ENCODE assay signal across 8 cellular contexts in the genomic region with DNA sequence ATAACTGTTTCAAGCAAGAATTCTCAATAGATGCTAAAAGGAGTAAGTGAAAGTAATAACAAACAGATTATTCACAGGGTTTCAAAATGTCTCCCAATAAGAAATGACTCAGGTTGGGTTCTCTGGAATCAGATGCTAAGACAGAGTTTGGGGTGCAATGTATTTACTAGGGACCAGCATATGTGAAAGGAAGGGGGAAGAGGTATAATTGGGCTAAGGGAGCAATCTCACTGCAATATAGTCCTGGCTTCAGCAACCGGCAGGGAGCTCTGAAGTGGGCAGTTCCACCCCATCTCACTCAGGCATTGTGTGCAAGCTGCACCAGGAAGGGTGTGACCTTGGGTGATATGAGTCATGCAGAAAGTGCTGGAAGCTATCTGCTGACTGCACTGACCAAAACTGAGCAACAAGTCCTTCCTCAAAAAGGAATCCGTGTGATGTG. TPM values are rescaled to one million over a fixed set of nuclear protein-coding genes. Genes with fewer than 3 reads are reported as not detected.
DNase-seq lines count a peak whose midpoint lies in the region; ATAC-seq and TF ChIP-seq lines count a peak whose summit lies in the region.

No MANE protein-coding gene starts in this region.

- no peak for TF ChIP-seq CTCF in GM13976 (IDR thresholded peaks at IDR 0.05; ENCODE audit: borderline replicate concordance, control extremely low read depth, extremely low read depth, insufficient read depth, missing control alignments)

- ATAC-seq in HG02588 (IDR thresholded peaks at IDR 0.05; ENCODE audit: unreplicated experiment), result peak; percentile 98

- peak; percentile 57 for DNase-seq in GM13976 (ENCODE audit: low spot score)
- DNase-seq in NCI-H460 (ENCODE audit: extremely low read depth, low read depth), result peak; percentile 15
- DNase-seq in activated T-cell treated with anti-CD3 and anti-CD28 coated beads, Interleukin-2, amount 50 U/mL, for 48 hours, result peak; percentile 50 to 53
- DNase-seq in globus pallidus (ENCODE audit: low spot score), result peak; percentile 66
- peak; percentile 45 for DNase-seq in skeletal muscle cell (ENCODE audit: low read depth)
- no peak for DNase-seq in NCI-H524 (lab: John Stamatoyannopoulos, UW)
- DNase-seq in DMS79 treated with DMSO at 0.1 percent for 48 hours (lab: John Stamatoyannopoulos, UW), result no peak

- no peak overlapping the region for H3K4me3 ChIP-seq in skeletal muscle cell (ENCODE audit: low read depth, low read length)

- in situ Hi-C loops in GM13976 (cut with MboI; ENCODE audit: low sequenced_read_pairs, unreplicated experiment), result no loop called here

RNA-seq across cellular contexts. Expression of gene ZDHHC20, which starts 23.4 kb away (rescaled TPM):
- 39.2 and 42.2 TPM in 2 replicates for total RNA-seq in NCI-H460 (2014; rRNA removed; shearing (Covaris generic))
- polyA plus RNA-seq in NCI-H460 (2014; cell fraction: nucleus; rRNA removed), result 20.1 and 29.2 TPM in 2 replicates

Comparison
In these comparisons a context has a peak if more than half of its experiments do, and no peak if none do; other contexts are left out.
1. DNase-seq: peak in GM13976 (single experiment), NCI-H460 (single experiment), activated T-cell treated with anti-CD3 and anti-CD28 coated beads, Interleukin-2, amount 50 U/mL, for 48 hours (2 of 2), globus pallidus (single experiment) and skeletal muscle cell (single experiment); none in NCI-H524 (0 of 2) and DMS79 treated with DMSO at 0.1 percent for 48 hours (single experiment).